Comparison of ENCODE assay signal across 15 cellular contexts in the genomic region with DNA sequence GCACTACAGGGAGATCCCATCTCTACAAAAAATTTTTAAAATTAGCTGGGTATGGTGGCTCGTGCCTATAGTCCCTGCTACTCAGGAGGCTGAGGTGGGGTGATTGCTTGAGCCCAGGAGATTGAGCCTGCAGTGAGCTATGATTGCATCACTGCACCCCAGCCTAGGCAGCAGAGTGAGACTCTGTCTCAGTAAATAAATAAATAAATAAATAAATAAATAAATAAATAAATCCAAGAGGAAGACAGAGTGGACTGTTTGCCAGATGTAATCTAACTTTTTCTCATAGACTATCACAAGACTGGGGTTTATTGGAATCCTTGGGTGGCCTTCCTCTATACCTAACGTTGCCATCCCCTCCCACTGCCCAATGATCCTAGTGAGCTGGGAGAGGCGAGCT. TPM values are rescaled to one million over a fixed set of nuclear protein-coding genes. Genes with fewer than 3 reads are reported as not detected.
A peak's percentile ranks its signal among the peaks of the same experiment; 100 is the strongest.
DNase-seq lines count a peak whose midpoint lies in the region; ATAC-seq and TF ChIP-seq lines count a peak whose summit lies in the region.
"Had no signal": no experiment of that assay in that cellular context is flagged by ENCODE, and none has a peak within 500 bp of the region (broad histone marks: within the 10 kb centered on the region; RNA-seq: fewer than 3 reads in every experiment).

No MANE protein-coding gene starts in this region.

- TF ChIP-seq CTCF in GM23338 (conservative IDR thresholded peaks at IDR 0.05; ENCODE audit: low read depth in 2 of 2) (no peak), ascending aorta (IDR thresholded peaks at IDR 0.05) (no peak), ovary (IDR thresholded peaks at IDR 0.05) (no peak)

- no peak overlapping the region for H3K27ac ChIP-seq in BLaER1
- H3K27ac ChIP-seq in GM23338 (ENCODE audit: low read depth), result no peak overlapping the region
- H3K27ac ChIP-seq in ascending aorta, result peak overlapping the region; percentile 12 to 54
- no peak overlapping the region for H3K27ac ChIP-seq in naive thymus-derived CD4-positive, alpha-beta T cell (ENCODE audit: low read depth, low read length)
- no peak overlapping the region for H3K27ac ChIP-seq in ovary

- no peaks in the 10 kb centered on the region for H3K36me3 Mint-ChIP-seq in GM23338 (ENCODE audit: low read depth)
- H3K36me3 Mint-ChIP-seq in naive thymus-derived CD4-positive, alpha-beta T cell, result peaks cover 6 to 14% (median 6%) of the 10 kb centered on the region in 5 donors

- H3K4me3 ChIP-seq in BLaER1 (no peak overlapping the region), GM23338 (no peak overlapping the region), ascending aorta (peak overlapping the region in 1 of 2 donors; percentile 46), ovary (no peak overlapping the region)
- H3K4me3 ChIP-seq in naive thymus-derived CD4-positive, alpha-beta T cell (ENCODE audit: low read length), result no peak overlapping the region
- H3K4me3 ChIP-seq: HAP-1 had no signal

- CTCF ChIA-PET in naive thymus-derived CD4-positive, alpha-beta T cell (lab: Charles Lee), result interaction anchor here (0.5 to 1.4 kb wide), 3 partner anchors 40 to 56 kb away, joined by 3 to 6 read pairs (median 5); no protein-coding TSS in a partner anchor

- H3K4me2 ChIP-seq in BLaER1 (peak overlapping the region; percentile 83), GM23338 (no peak overlapping the region)

- H3K9ac ChIP-seq in BLaER1, result peak overlapping the region; percentile 32; the same call in 1 of the 2 replicates

- TF ChIP-seq EP300 in ovary (IDR thresholded peaks at IDR 0.05), result no peak

- no peaks in the 10 kb centered on the region for H3K9me3 Mint-ChIP-seq in GM23338
- H3K9me3 Mint-ChIP-seq in naive thymus-derived CD4-positive, alpha-beta T cell, result no peaks in the 10 kb centered on the region
- H3K9me3 Mint-ChIP-seq: HFFc6 had no signal

- ATAC-seq in GM23338, result no peak
- no peak for ATAC-seq in naive thymus-derived CD4-positive, alpha-beta T cell

- POLR2A ChIA-PET in naive thymus-derived CD4-positive, alpha-beta T cell (lab: Charles Lee), result interaction anchor here (0.9 kb wide), 1 partner anchor 22 kb away, joined by 3 read pairs; no protein-coding TSS in a partner anchor

- intact Hi-C loops in ascending aorta (cut with DNase I) (no loop called here), ovary (cut with DNase I) (no loop called here)
- intact Hi-C loops in naive thymus-derived CD4-positive, alpha-beta T cell (cut with micrococcal nuclease), result no loop called here

- H3K79me2 ChIP-seq in GM23338 (replicated peaks; ENCODE audit: insufficient read depth), result no peaks in the 10 kb centered on the region

- no peak overlapping the region for H3K4me3 Mint-ChIP-seq in GM23338
- peak overlapping the region in 5 of 10 donors; percentile 7 to 63 (median 40) for H3K4me3 Mint-ChIP-seq in naive thymus-derived CD4-positive, alpha-beta T cell
- H3K4me3 Mint-ChIP-seq: HFFc6 had no signal

- peaks cover 27% of the 10 kb centered on the region for H3K27me3 Mint-ChIP-seq in GM23338 (ENCODE audit: insufficient read depth, low read depth, poor library complexity)
- peaks cover 0 to 35% (median 0%) of the 10 kb centered on the region in 5 donors for H3K27me3 Mint-ChIP-seq in naive thymus-derived CD4-positive, alpha-beta T cell

- H3F3A ChIP-seq in GM23338 (replicated peaks; ENCODE audit: low read depth), result no peaks in the 10 kb centered on the region

- WGBS in ovary, 3 donors, result 75 to 78% (median 76%) methylated on average over 3 of the region's 3 CpGs

- DNase-seq in GM23338 (ENCODE audit: low spot score), result no peak
- no peak for DNase-seq in ascending aorta (ENCODE audit: low spot score in 2 of 2)
- no peak for DNase-seq in naive thymus-derived CD4-positive, alpha-beta T cell
- no peak for DNase-seq in globus pallidus (ENCODE audit: low spot score)
- no peak for DNase-seq in Ammon's horn (ENCODE audit: low spot score)
- DNase-seq in ovary, result no peak
- DNase-seq in NCI-H226, result no peak
- DNase-seq: BE2C, Calu3, DMS 273 treated with DMSO at 0.1 percent for 48 hours, GOT3, HFFc6 had no signal

- no peak for TF ChIP-seq POLR2A in ovary (IDR thresholded peaks at IDR 0.05)

- H3K27me3 ChIP-seq in BLaER1, result no peaks in the 10 kb centered on the region
- H3K27me3 ChIP-seq in GM23338 (ENCODE audit: insufficient read depth), result peaks cover 16% of the 10 kb centered on the region
- no peaks in the 10 kb centered on the region for H3K27me3 ChIP-seq in ascending aorta
- H3K27me3 ChIP-seq in naive thymus-derived CD4-positive, alpha-beta T cell (ENCODE audit: control insufficient read depth in 2 of 2, insufficient read depth in 2 of 2, low read length in 2 of 2), result no peaks in the 10 kb centered on the region
- H3K27me3 ChIP-seq in ovary, result no peaks in the 10 kb centered on the region
- H3K27me3 ChIP-seq: BE2C had no signal

- H3K36me3 ChIP-seq in BLaER1 (no peaks in the 10 kb centered on the region), GM23338 (ENCODE audit: insufficient read depth) (no peaks in the 10 kb centered on the region), ascending aorta (no peaks in the 10 kb centered on the region), ovary (no peaks in the 10 kb centered on the region)
- peaks cover 0 to 3% (median 0%) of the 10 kb centered on the region in 3 experiments for H3K36me3 ChIP-seq in naive thymus-derived CD4-positive, alpha-beta T cell (ENCODE audit: control insufficient read depth in 2 of 3, insufficient read depth in 3 of 3, low read length in 3 of 3)
- H3K36me3 ChIP-seq: BE2C, HAP-1 had no signal

- no peaks in the 10 kb centered on the region for H4K20me1 ChIP-seq in BLaER1
- no peaks in the 10 kb centered on the region for H4K20me1 ChIP-seq in GM23338 (replicated peaks; ENCODE audit: insufficient read depth)

- H3K9me2 ChIP-seq in GM23338 (ENCODE audit: insufficient read depth), result no peaks in the 10 kb centered on the region

- peak overlapping the region; percentile 91; the same call in 1 of the 2 replicates for H2AFZ ChIP-seq in GM23338

- peaks cover 90% of the 10 kb centered on the region for H3K4me1 ChIP-seq in BLaER1
- H3K4me1 ChIP-seq in GM23338 (ENCODE audit: insufficient read depth), result peaks cover 13% of the 10 kb centered on the region
- H3K4me1 ChIP-seq in ascending aorta, result peaks cover 6 to 22% of the 10 kb centered on the region in 2 donors
- peaks cover 52 to 89% of the 10 kb centered on the region in 2 donors for H3K4me1 ChIP-seq in naive thymus-derived CD4-positive, alpha-beta T cell (ENCODE audit: control insufficient read depth in 2 of 2, insufficient read depth in 2 of 2, low read length in 2 of 2)
- no peaks in the 10 kb centered on the region for H3K4me1 ChIP-seq in ovary (ENCODE audit: insufficient read depth)

- peaks cover 26% of the 10 kb centered on the region for H3K4me1 Mint-ChIP-seq in GM23338
- peaks cover 62 to 97% (median 83%) of the 10 kb centered on the region in 7 donors for H3K4me1 Mint-ChIP-seq in naive thymus-derived CD4-positive, alpha-beta T cell

- H3K9me3 ChIP-seq in BLaER1 (no peaks in the 10 kb centered on the region), ascending aorta (no peaks in the 10 kb centered on the region), ovary (no peaks in the 10 kb centered on the region)
- H3K9me3 ChIP-seq in naive thymus-derived CD4-positive, alpha-beta T cell (ENCODE audit: control insufficient read depth in 2 of 3, low read length in 3 of 3), result no peaks in the 10 kb centered on the region
- H3K9me3 ChIP-seq: BE2C, HAP-1 had no signal

- H3K27ac Mint-ChIP-seq in GM23338, result no peak overlapping the region
- peak overlapping the region in 7 of 9 donors; percentile 41 to 99 (median 72) for H3K27ac Mint-ChIP-seq in naive thymus-derived CD4-positive, alpha-beta T cell
- H3K27ac Mint-ChIP-seq: HFFc6 had no signal

TF ChIP-seq in GM23338, 12 proteins besides CTCF, POLR2A, EP300 and RAD21 (continues in another document):
- TF ChIP-seq NANOG (IDR thresholded peaks at IDR 0.05; ENCODE audit: borderline replicate concordance) (no peak), STAT1 (IDR thresholded peaks at IDR 0.05; ENCODE audit: unreplicated experiment) (no peak), JUNB (IDR thresholded peaks at IDR 0.05; ENCODE audit: unreplicated experiment) (no peak), ZNF331 (CRISPR knock-in tag; IDR thresholded peaks at IDR 0.05; ENCODE audit: low read depth) (no peak), CREB1 (CRISPR knock-in tag; IDR thresholded peaks at IDR 0.05; ENCODE audit: low read depth) (no peak), REST (IDR thresholded peaks at IDR 0.05; ENCODE audit: unreplicated experiment) (no peak)

RNA-seq across cellular contexts. Expression of gene TCF7, which starts 19.2 kb away (rescaled TPM):
- 8.1 and 9.7 TPM in 2 replicates for total RNA-seq in GM23338 (2014; rRNA removed; shearing (Covaris generic))
- polyA plus RNA-seq in GM23338 (2016; fragmentation: Nextera tagmentation; extraction: Ambion mirVana), result 5.2 and 5.6 TPM in 2 replicates
- total RNA-seq in ascending aorta, result 12.1 TPM
- total RNA-seq in naive thymus-derived CD4-positive, alpha-beta T cell, result 1,000 to 10,000 TPM in 2 of 5 experiments, 100 to 1,000 TPM in 3; 203 to 1,066 (median 643) TPM
- polyA plus RNA-seq in naive thymus-derived CD4-positive, alpha-beta T cell, result 100 to 1,000 TPM; 356 to 560 TPM
- 10 to 100 TPM in 1 of 7 donors, 1 to 10 TPM in 6; 2.9 to 15.2 (median 4.2) TPM for total RNA-seq in ovary
- 1 to 10 TPM; 1.7 to 2.5 TPM for polyA plus RNA-seq in ovary
- total RNA-seq: HT1080 had no signal

Comparison
In these comparisons a context has a peak if more than half of its experiments do, and no peak if none do; other contexts are left out.
1. H3K27ac ChIP-seq: peak in ascending aorta (2 of 2); none in BLaER1 (single experiment), GM23338 (single experiment), naive thymus-derived CD4-positive, alpha-beta T cell (single experiment) and ovary (0 of 2).
2. RNA of gene TCF7, which starts 19.2 kb away (total RNA-seq): 203 to 1,066 TPM in naive thymus-derived CD4-positive, alpha-beta T cell; 12.1 TPM in ascending aorta (single experiment), 8.1 to 9.7 TPM in GM23338 and 2.9 to 15.2 TPM in ovary; every median in the first group is over 10 times any median in the second.